In the genomic region with DNA sequence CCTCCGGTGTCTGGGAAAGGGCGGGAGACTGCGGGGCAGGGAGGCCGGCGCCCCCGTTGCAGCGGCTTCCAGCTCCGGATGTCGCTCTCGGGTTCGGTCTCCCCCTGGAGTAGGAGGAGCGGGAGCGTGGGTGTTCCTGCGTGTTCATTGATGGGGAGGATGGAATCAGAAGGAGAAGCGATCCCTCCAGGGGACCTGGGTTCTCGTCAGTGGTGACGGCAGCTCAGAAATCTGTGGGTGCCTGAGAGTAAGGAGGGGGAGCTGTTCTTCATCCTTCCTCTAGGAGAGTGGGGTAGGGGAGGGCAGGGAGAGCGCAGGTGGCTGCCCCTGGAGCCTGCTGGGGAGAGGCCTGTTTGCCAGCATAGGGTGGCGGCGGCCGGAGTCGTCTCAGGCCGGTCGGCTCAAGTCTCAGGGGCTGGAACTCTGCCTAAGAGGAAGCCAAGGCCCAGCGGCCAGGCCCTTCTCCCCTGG, we compare ENCODE assay signal across 8 cellular contexts. TPM values are rescaled to one million over a fixed set of nuclear protein-coding genes. Genes with fewer than 3 reads are reported as not detected.
DNase-seq lines count a peak whose midpoint lies in the region; ATAC-seq and TF ChIP-seq lines count a peak whose summit lies in the region.

No MANE protein-coding gene starts in this region.

- H3F3A ChIP-seq in PC-3 (ENCODE audit: low read length, unreplicated experiment): no peaks in the 10 kb centered on the region

- no peaks in the 10 kb centered on the region for H3K9me2 ChIP-seq in PC-3 (replicated peaks; ENCODE audit: low read length)

- H3K27me3 Mint-ChIP-seq in activated naive CD8-positive, alpha-beta T cell treated with anti-CD3 and anti-CD28 coated beads, Interleukin-2, amount 10 ng/mL, durations not matched to agents 7 days and 5 days: peaks cover 18% of the 10 kb centered on the region

- DNase-seq in PC-3: peak; percentile 52
- no peak for DNase-seq in activated naive CD8-positive, alpha-beta T cell treated with anti-CD3 and anti-CD28 coated beads, Interleukin-2, amount 10 ng/mL, durations not matched to agents 7 days and 5 days
- DNase-seq in right atrium auricular region (ENCODE audit: low spot score): no peak
- DNase-seq in prostate gland (ENCODE audit: low spot score): peak; percentile 13
- DNase-seq in globus pallidus (ENCODE audit: low spot score): no peak
- DNase-seq in HCEC 1CT: no peak

- H3K36me3 ChIP-seq in PC-3 (ENCODE audit: low read depth, low read length) (peaks cover 5% of the 10 kb centered on the region; the same call in 1 of the 2 replicates), right atrium auricular region (no peaks in the 10 kb centered on the region), prostate gland (no peaks in the 10 kb centered on the region)

- WGBS in prostate gland: 0% methylated on average over 25 of the region's 25 CpGs

- H3K36me3 Mint-ChIP-seq in activated naive CD8-positive, alpha-beta T cell treated with anti-CD3 and anti-CD28 coated beads, Interleukin-2, amount 10 ng/mL, durations not matched to agents 7 days and 5 days: peaks cover 9% of the 10 kb centered on the region

- peak overlapping the region; percentile 78 for H3K4me3 ChIP-seq in PC-3 (ENCODE audit: low read length)
- H3K4me3 ChIP-seq in right atrium auricular region: peak overlapping the region; percentile 70 to 76
- H3K4me3 ChIP-seq in prostate gland: peak overlapping the region; percentile 48 to 73

- H3K4me2 ChIP-seq in PC-3 (ENCODE audit: low read length): peak overlapping the region; percentile 79

- H3K27me3 ChIP-seq in PC-3 (ENCODE audit: low read length): no peaks in the 10 kb centered on the region
- H3K27me3 ChIP-seq in right atrium auricular region: no peaks in the 10 kb centered on the region
- H3K27me3 ChIP-seq in prostate gland (replicated peaks; ENCODE audit: insufficient read depth): no peaks in the 10 kb centered on the region

- peaks cover 59% of the 10 kb centered on the region for H3K79me2 ChIP-seq in PC-3 (ENCODE audit: low read length)

- intact Hi-C loops in PC-3 (cut with micrococcal nuclease): loop anchor here (1.0 to 5.0 kb wide), 3 partner anchors 20 to 98 kb away; no protein-coding TSS in a partner anchor
- intact Hi-C loops in prostate gland (cut with DNase I): no loop called here

- POLR2A ChIA-PET in PC-3 (lab: Charles Lee; ENCODE audit: unreplicated experiment): interaction anchor here (0.6 to 0.9 kb wide), 3 partner anchors 18 to 552 kb away, joined by 3 read pairs; no protein-coding TSS in a partner anchor
- POLR2A ChIA-PET in activated naive CD8-positive, alpha-beta T cell treated with anti-CD3 and anti-CD28 coated beads, Interleukin-2, amount 10 ng/mL, durations not matched to agents 7 days and 5 days (lab: Charles Lee): interaction anchor here (0.9 to 3.6 kb wide), 20 partner anchors 10 to 406 kb away, joined by 3 to 43 read pairs (median 8); a partner anchor contains a TSS

- peaks cover 48% of the 10 kb centered on the region for H3K4me1 ChIP-seq in PC-3 (ENCODE audit: insufficient read depth, low read length)
- H3K4me1 ChIP-seq in right atrium auricular region: peaks cover 0 to 17% of the 10 kb centered on the region in 2 donors
- H3K4me1 ChIP-seq in prostate gland (replicated peaks): no peaks in the 10 kb centered on the region

- no peak for TF ChIP-seq POLR2A in prostate gland (IDR thresholded peaks at IDR 0.05)

- H2AFZ ChIP-seq in PC-3 (ENCODE audit: low read length): peak overlapping the region; percentile 86

- no peaks in the 10 kb centered on the region for H3K9me3 Mint-ChIP-seq in activated naive CD8-positive, alpha-beta T cell treated with anti-CD3 and anti-CD28 coated beads, Interleukin-2, amount 10 ng/mL, durations not matched to agents 7 days and 5 days

- CTCF ChIA-PET in PC-3 (lab: Charles Lee): interaction anchor here (0.6 to 1.7 kb wide), 4 partner anchors 28 to 125 kb away, joined by 6 to 15 read pairs (median 10); no protein-coding TSS in a partner anchor

- ATAC-seq in GM19351 (IDR thresholded peaks at IDR 0.05; ENCODE audit: unreplicated experiment) (peak; percentile 26), PC-3 (peak; percentile 31), GM18909 (IDR thresholded peaks at IDR 0.05; ENCODE audit: poor library complexity, unreplicated experiment) (no peak)
- ATAC-seq in activated naive CD8-positive, alpha-beta T cell treated with anti-CD3 and anti-CD28 coated beads, Interleukin-2, amount 10 ng/mL, durations not matched to agents 7 days and 5 days (ENCODE audit: low read depth): peak; percentile 36

- BruUV-seq in PC-3 (replicated peaks; lab: Mats Ljungman, UMichigan): no TSS peak

- peaks cover 11% of the 10 kb centered on the region; the same call in 1 of the 2 replicates for H4K20me1 ChIP-seq in PC-3 (ENCODE audit: low read length)

- H3K4me3 Mint-ChIP-seq in activated naive CD8-positive, alpha-beta T cell treated with anti-CD3 and anti-CD28 coated beads, Interleukin-2, amount 10 ng/mL, durations not matched to agents 7 days and 5 days: peak overlapping the region; percentile 90

- peak overlapping the region; percentile 83 for H3K9ac ChIP-seq in PC-3 (ENCODE audit: low read length)

- H3K27ac ChIP-seq in PC-3 (ENCODE audit: low read length) (peak overlapping the region; percentile 76), right atrium auricular region (peak overlapping the region; percentile 84 to 92), prostate gland (peak overlapping the region; percentile 78 to 88)

- TF ChIP-seq CTCF in PC-3 (conservative IDR thresholded peaks at IDR 0.05; ENCODE audit: low read depth, low read length) (no peak; the same call in 1 of the 2 replicates), right atrium auricular region (IDR thresholded peaks at IDR 0.05) (no peak), prostate gland (IDR thresholded peaks at IDR 0.05) (no peak)

- H3K4me1 Mint-ChIP-seq in activated naive CD8-positive, alpha-beta T cell treated with anti-CD3 and anti-CD28 coated beads, Interleukin-2, amount 10 ng/mL, durations not matched to agents 7 days and 5 days: peaks cover 39% of the 10 kb centered on the region

- no peaks in the 10 kb centered on the region for H3K9me3 ChIP-seq in PC-3 (ENCODE audit: low read length)
- no peaks in the 10 kb centered on the region for H3K9me3 ChIP-seq in right atrium auricular region
- H3K9me3 ChIP-seq in prostate gland: no peaks in the 10 kb centered on the region

- peak overlapping the region; percentile 88 for H3K27ac Mint-ChIP-seq in activated naive CD8-positive, alpha-beta T cell treated with anti-CD3 and anti-CD28 coated beads, Interleukin-2, amount 10 ng/mL, durations not matched to agents 7 days and 5 days

RNA-seq across cellular contexts. Expression of a gene that starts 1.1 kb away (rescaled TPM):
- total RNA-seq in PC-3 (2014; rRNA removed): 148 and 178 TPM in 2 replicates
- total RNA-seq in activated naive CD8-positive, alpha-beta T cell treated with anti-CD3 and anti-CD28 coated beads, Interleukin-2, amount 10 ng/mL, durations not matched to agents 7 days and 5 days: 10 to 100 TPM; 40.7 to 44.8 TPM
- total RNA-seq in right atrium auricular region: 1 to 10 TPM; 1.7 to 1.8 TPM
- total RNA-seq in prostate gland: 1 to 10 TPM; 1.9 to 9.9 TPM

Comparison
In these comparisons a context has a peak if more than half of its experiments do, and no peak if none do; other contexts are left out.
1. DNase-seq: peak in PC-3 (single experiment) and prostate gland (single experiment); none in activated naive CD8-positive, alpha-beta T cell treated with anti-CD3 and anti-CD28 coated beads, Interleukin-2, amount 10 ng/mL, durations not matched to agents 7 days and 5 days (single experiment), right atrium auricular region (single experiment), globus pallidus (single experiment) and HCEC 1CT (single experiment).
2. Peak in every context shown above with its lines, with median percentiles within 50 percentile points of each other: H3K27ac ChIP-seq and H3K4me3 ChIP-seq.